37 cellular contexts compared by ENCODE assay signal in genomic region chr2:135633582-135633981, GRCh38.
"Had no signal": no experiment of that assay in that cellular context is flagged by ENCODE, and none has a peak within 500 bp of the region (broad histone marks: within the 10 kb centered on the region; RNA-seq: fewer than 3 reads in every experiment).

No MANE protein-coding gene starts in this region.

- H3K4me3 Mint-ChIP-seq: activated B cell treated with CpG ODN at 0.5 μM for 24 hours; activated CD4-positive, alpha-beta memory T cell treated with anti-CD3 and anti-CD28 coated beads, Interleukin-2, amount 10 ng/mL, durations not matched to agents 7 days and 5 days; activated CD4-positive, alpha-beta T cell treated with anti-CD3 and anti-CD28 coated beads, Interleukin-2, amount 10 ng/mL, durations not matched to agents 24 days and 14 days; activated CD8-positive, alpha-beta memory T cell treated with anti-CD3 and anti-CD28 coated beads, Interleukin-2, amount 10 ng/mL, durations not matched to agents 7 days and 5 days; activated CD8-positive, alpha-beta T cell treated with anti-CD3 and anti-CD28 coated beads, Interleukin-2, amount 10 ng/mL, durations not matched to agents 7 days and 5 days; activated naive CD4-positive, alpha-beta T cell treated with anti-CD3 and anti-CD28 coated beads, Interleukin-2, amount 10 ng/mL, durations not matched to agents 7 days and 5 days; activated naive CD4-positive, alpha-beta T cell treated with anti-CD3 and anti-CD28 coated beads, Interleukin-2, amount 50 U/mL, for 24 hours; activated naive CD8-positive, alpha-beta T cell; activated naive CD8-positive, alpha-beta T cell treated with anti-CD3 and anti-CD28 coated beads, Interleukin-2, amount 10 ng/mL, durations not matched to agents 7 days and 5 days; activated naive CD8-positive, alpha-beta T cell treated with anti-CD3 and anti-CD28 coated beads, Interleukin-2, amount 50 U/mL, for 24 hours; activated T-cell treated with anti-CD3 and anti-CD28 coated beads, Interleukin-2, amount 50 U/mL, for 24 hours; brain; central memory CD8-positive, alpha-beta T cell; T-helper 1 cell treated with Interleukin-12 subunit alpha and Interleukin-12 subunit beta and Interleukin-4 antibody, amounts not matched to agents 30 μg/mL and 1 μg/mL, for 36 hours; T-helper 2 cell treated with Interferon-gamma antibody and Interleukin-4, amounts not matched to agents 5 μg/mL and 100 μg/mL, for 36 hours had no signal

- ATAC-seq: activated CD8-positive, alpha-beta memory T cell treated with anti-CD3 and anti-CD28 coated beads, Interleukin-2, amount 10 ng/mL, durations not matched to agents 7 days and 5 days; activated CD8-positive, alpha-beta T cell treated with anti-CD3 and anti-CD28 coated beads, Interleukin-2, amount 10 ng/mL, durations not matched to agents 7 days and 5 days; activated naive CD8-positive, alpha-beta T cell treated with anti-CD3 and anti-CD28 coated beads, Interleukin-2, amount 50 U/mL, for 24 hours had no signal

- H3K4me1 ChIP-seq: ascending aorta had no signal

- H3K27ac ChIP-seq: ascending aorta, cardiac muscle cell, VCaP had no signal

- H3K4me1 Mint-ChIP-seq: activated B cell treated with CpG ODN at 0.5 μM for 24 hours; activated naive CD4-positive, alpha-beta T cell treated with anti-CD3 and anti-CD28 coated beads, Interleukin-2, amount 10 ng/mL, durations not matched to agents 7 days and 5 days; activated naive CD4-positive, alpha-beta T cell treated with anti-CD3 and anti-CD28 coated beads, Interleukin-2, amount 50 U/mL, for 24 hours; brain had no signal

- DNase-seq: activated B cell treated with CpG ODN at 0.5 μM for 24 hours; activated CD4-positive, alpha-beta memory T cell treated with anti-CD3 and anti-CD28 coated beads, Interleukin-2, amount 10 ng/mL, durations not matched to agents 7 days and 5 days; activated CD4-positive, alpha-beta T cell treated with anti-CD3 and anti-CD28 coated beads for 4 hours; activated CD4-positive, alpha-beta T cell treated with anti-CD3 and anti-CD28 coated beads, Interleukin-2, amount 10 ng/mL, durations not matched to agents 24 days and 14 days; activated CD4-positive, alpha-beta T cell treated with anti-CD3 and anti-CD28 coated beads, Interleukin-2, amount 50 U/mL, for 1 hour; activated CD4-positive, alpha-beta T cell treated with anti-CD3 and anti-CD28 coated beads, Interleukin-2, amount 50 U/mL, for 4 hours; activated CD4-positive, CD25-positive, alpha-beta regulatory T cell treated with anti-CD3 and anti-CD28 coated beads, Interleukin-2, amount 50 U/mL, for 72 hours; activated CD8-positive, alpha-beta memory T cell treated with anti-CD3 and anti-CD28 coated beads for 24 hours; activated CD8-positive, alpha-beta memory T cell treated with anti-CD3 and anti-CD28 coated beads, Interleukin-2, amount 10 ng/mL, durations not matched to agents 7 days and 5 days; activated CD8-positive, alpha-beta memory T cell treated with anti-CD3 and anti-CD28 coated beads, Interleukin-2, amount 50 U/mL, for 48 hours; activated CD8-positive, alpha-beta T cell treated with anti-CD3 and anti-CD28 coated beads, Interleukin-2, amount 10 ng/mL, durations not matched to agents 7 days and 5 days; activated effector memory CD4-positive, alpha-beta T cell treated with Interleukin-2 at 50 U/mL for 16 hours; activated gamma-delta T cell; activated naive CD4-positive, alpha-beta T cell treated with anti-CD3 and anti-CD28 coated beads, Interleukin-2, amount 10 ng/mL, durations not matched to agents 7 days and 5 days; activated naive CD4-positive, alpha-beta T cell treated with Interleukin-2 at 50 U/mL for 16 hours; activated naive CD8-positive, alpha-beta T cell treated with anti-CD3 and anti-CD28 coated beads, Interleukin-2, amount 10 ng/mL, durations not matched to agents 7 days and 5 days; activated naive CD8-positive, alpha-beta T cell treated with anti-CD3 and anti-CD28 coated beads, Interleukin-2, amount 50 U/mL, for 24 hours; activated T-cell treated with anti-CD3 and anti-CD28 coated beads, Interleukin-2, amount 50 U/mL, for 24 hours; activated T-cell treated with anti-CD3 and anti-CD28 coated beads, Interleukin-2, amount 50 U/mL, for 48 hours; amygdala; anterior cingulate cortex; caudate nucleus; cerebellar nuclear complex; T-helper 1 cell; T-helper 2 cell; T-helper 9 cell had no signal

- H3K9me3 Mint-ChIP-seq: activated B cell treated with CpG ODN at 0.5 μM for 24 hours; activated CD4-positive, alpha-beta memory T cell treated with anti-CD3 and anti-CD28 coated beads, Interleukin-2, amount 10 ng/mL, durations not matched to agents 7 days and 5 days; activated CD4-positive, alpha-beta T cell treated with anti-CD3 and anti-CD28 coated beads, Interleukin-2, amount 10 ng/mL, durations not matched to agents 24 days and 14 days; activated naive CD4-positive, alpha-beta T cell treated with anti-CD3 and anti-CD28 coated beads, Interleukin-2, amount 10 ng/mL, durations not matched to agents 7 days and 5 days; activated naive CD4-positive, alpha-beta T cell treated with anti-CD3 and anti-CD28 coated beads, Interleukin-2, amount 50 U/mL, for 24 hours; activated naive CD8-positive, alpha-beta T cell treated with anti-CD3 and anti-CD28 coated beads, Interleukin-2, amount 10 ng/mL, durations not matched to agents 7 days and 5 days; activated naive CD8-positive, alpha-beta T cell treated with anti-CD3 and anti-CD28 coated beads, Interleukin-2, amount 50 U/mL, for 24 hours; activated T-cell treated with anti-CD3 and anti-CD28 coated beads, Interleukin-2, amount 50 U/mL, for 24 hours; activated T-helper 2 cell treated with anti-CD3 and anti-CD28 coated beads, Interferon-gamma antibody, Interleukin-2, Interleukin-4, amounts not matched to agents 10 μg/mL and 5 μg/mL and 100 μg/mL, durations not matched to agents 14 hours and 24 hours and 36 hours; brain; central memory CD8-positive, alpha-beta T cell; T-helper 1 cell treated with Interleukin-12 subunit alpha and Interleukin-12 subunit beta and Interleukin-4 antibody, amounts not matched to agents 30 μg/mL and 1 μg/mL, for 36 hours; T-helper 2 cell treated with Interferon-gamma antibody and Interleukin-4, amounts not matched to agents 5 μg/mL and 100 μg/mL, for 36 hours had no signal

- H3K27me3 ChIP-seq: ascending aorta, cardiac muscle cell had no signal

- H3K4me3 ChIP-seq: ascending aorta, cardiac muscle cell had no signal

- FAIRE-seq: bronchial epithelial cell had no signal

- H3K27me3 Mint-ChIP-seq: activated B cell treated with CpG ODN at 0.5 μM for 24 hours; activated CD4-positive, alpha-beta memory T cell treated with anti-CD3 and anti-CD28 coated beads, Interleukin-2, amount 10 ng/mL, durations not matched to agents 7 days and 5 days; activated CD4-positive, alpha-beta T cell treated with anti-CD3 and anti-CD28 coated beads, Interleukin-2, amount 10 ng/mL, durations not matched to agents 24 days and 14 days; activated CD8-positive, alpha-beta memory T cell treated with anti-CD3 and anti-CD28 coated beads, Interleukin-2, amount 10 ng/mL, durations not matched to agents 7 days and 5 days; activated naive CD4-positive, alpha-beta T cell treated with anti-CD3 and anti-CD28 coated beads, Interleukin-2, amount 10 ng/mL, durations not matched to agents 7 days and 5 days; activated naive CD4-positive, alpha-beta T cell treated with anti-CD3 and anti-CD28 coated beads, Interleukin-2, amount 50 U/mL, for 24 hours; activated naive CD8-positive, alpha-beta T cell; activated naive CD8-positive, alpha-beta T cell treated with anti-CD3 and anti-CD28 coated beads, Interleukin-2, amount 10 ng/mL, durations not matched to agents 7 days and 5 days; activated naive CD8-positive, alpha-beta T cell treated with anti-CD3 and anti-CD28 coated beads, Interleukin-2, amount 50 U/mL, for 24 hours; activated T-cell treated with anti-CD3 and anti-CD28 coated beads, Interleukin-2, amount 50 U/mL, for 24 hours; brain; central memory CD8-positive, alpha-beta T cell had no signal

- H3K27ac Mint-ChIP-seq: activated B cell treated with CpG ODN at 0.5 μM for 24 hours; activated CD4-positive, alpha-beta memory T cell treated with anti-CD3 and anti-CD28 coated beads, Interleukin-2, amount 10 ng/mL, durations not matched to agents 7 days and 5 days; activated CD4-positive, alpha-beta T cell treated with anti-CD3 and anti-CD28 coated beads, Interleukin-2, amount 10 ng/mL, durations not matched to agents 24 days and 14 days; activated CD8-positive, alpha-beta memory T cell treated with anti-CD3 and anti-CD28 coated beads, Interleukin-2, amount 10 ng/mL, durations not matched to agents 7 days and 5 days; activated CD8-positive, alpha-beta T cell treated with anti-CD3 and anti-CD28 coated beads, Interleukin-2, amount 10 ng/mL, durations not matched to agents 7 days and 5 days; activated naive CD4-positive, alpha-beta T cell treated with anti-CD3 and anti-CD28 coated beads, Interleukin-2, amount 10 ng/mL, durations not matched to agents 7 days and 5 days; activated naive CD4-positive, alpha-beta T cell treated with anti-CD3 and anti-CD28 coated beads, Interleukin-2, amount 50 U/mL, for 24 hours; activated naive CD8-positive, alpha-beta T cell; activated naive CD8-positive, alpha-beta T cell treated with anti-CD3 and anti-CD28 coated beads, Interleukin-2, amount 10 ng/mL, durations not matched to agents 7 days and 5 days; activated naive CD8-positive, alpha-beta T cell treated with anti-CD3 and anti-CD28 coated beads, Interleukin-2, amount 50 U/mL, for 24 hours; activated T-cell treated with anti-CD3 and anti-CD28 coated beads, Interleukin-2, amount 50 U/mL, for 24 hours; activated T-helper 2 cell treated with anti-CD3 and anti-CD28 coated beads, Interferon-gamma antibody, Interleukin-2, Interleukin-4, amounts not matched to agents 10 μg/mL and 5 μg/mL and 100 μg/mL, durations not matched to agents 14 hours and 24 hours and 36 hours; T-helper 1 cell treated with Interleukin-12 subunit alpha and Interleukin-12 subunit beta and Interleukin-4 antibody, amounts not matched to agents 30 μg/mL and 1 μg/mL, for 36 hours; T-helper 2 cell treated with Interferon-gamma antibody and Interleukin-4, amounts not matched to agents 5 μg/mL and 100 μg/mL, for 36 hours had no signal

- H3K9me3 ChIP-seq: ascending aorta had no signal
